ENCODE assay signal across 1 cellular context in genomic region chr10:122265896-122266295, GRCh38.
TF ChIP-seq lines count a peak whose summit lies in the region.

No MANE protein-coding gene starts in this region.

TF ChIP-seq in IMR-90, 13 proteins besides CTCF, POLR2A, EP300 and RAD21:
- TF ChIP-seq MXI1 (IDR thresholded peaks at IDR 0.05; ENCODE audit: borderline replicate concordance, low read depth, low read length) (no peak), RFX5 (IDR thresholded peaks at IDR 0.05; ENCODE audit: low read depth, low read length) (no peak), NFE2L2 (IDR thresholded peaks at IDR 0.05; ENCODE audit: low read depth, low read length) (no peak), SMC3 (IDR thresholded peaks at IDR 0.05; ENCODE audit: low read depth, low read length) (no peak), BHLHE40 (IDR thresholded peaks at IDR 0.05; ENCODE audit: low read depth, low read length) (no peak), MAFK (IDR thresholded peaks at IDR 0.05; ENCODE audit: low read depth, low read length) (no peak), USF2 (IDR thresholded peaks at IDR 0.05; ENCODE audit: low read depth, low read length) (no peak), ELK1 (IDR thresholded peaks at IDR 0.05; ENCODE audit: borderline replicate concordance, low read depth, low read length) (no peak), CEBPB (IDR thresholded peaks at IDR 0.05; ENCODE audit: low read depth, low read length) (no peak), FOS (IDR thresholded peaks at IDR 0.05; ENCODE audit: low read depth, low read length) (no peak), MAZ (IDR thresholded peaks at IDR 0.05; ENCODE audit: borderline replicate concordance, low read depth, low read length) (no peak), CHD1 (IDR thresholded peaks at IDR 0.05; ENCODE audit: low read depth, low read length) (no peak), RCOR1 (IDR thresholded peaks at IDR 0.05; ENCODE audit: insufficient replicate concordance, low read length) (no peak)
